Comparison of ENCODE assay signal across 19 cellular contexts in the genomic region with DNA sequence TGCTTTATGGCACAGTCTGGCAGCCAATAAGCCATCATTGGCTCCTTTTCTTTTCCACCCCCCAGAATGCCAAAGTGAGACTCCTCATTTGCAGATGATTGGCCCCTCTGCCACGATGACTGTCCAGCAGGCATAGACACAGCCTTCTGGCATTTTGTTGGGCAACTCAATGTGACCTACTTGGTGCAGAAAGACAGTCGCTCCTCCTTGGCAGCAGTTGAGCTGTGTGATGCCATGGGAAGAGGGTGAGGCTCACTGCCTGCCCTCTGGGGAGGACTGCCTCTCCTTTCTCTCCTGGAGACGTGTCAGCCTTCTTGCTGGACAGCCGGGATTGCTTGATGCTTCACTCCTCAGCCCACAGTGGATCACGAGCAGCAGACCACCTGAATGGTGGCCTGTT.
"Had no signal": no experiment of that assay in that cellular context is flagged by ENCODE, and none has a peak within 500 bp of the region (broad histone marks: within the 10 kb centered on the region; RNA-seq: fewer than 3 reads in every experiment).

No MANE protein-coding gene starts in this region.

- H3K4me2 ChIP-seq: SK-N-SH had no signal

- H3K27me3 ChIP-seq: MG63 had no signal

- H3K9ac ChIP-seq: SK-N-SH had no signal

- DNase-seq: KBM-7, MG63, NCI-H1092, NCI-H1105 treated with DMSO at 0.1 percent for 48 hours, NCI-H1436, NCI-H187, NCI-H2029, NCI-H2081 treated with DMSO at 0.1 percent for 48 hours, NCI-H2171, NCI-H226, NCI-H446, NCI-H510A, NCI-H524 treated with DMSO at 0.1 percent for 48 hours, NCI-H69, NCI-H774, RPMI8226, SHP77, SK-N-SH, SW 1271 had no signal

- H3K36me3 ChIP-seq: MG63 had no signal

- H3K9me3 ChIP-seq: MG63, SK-N-SH had no signal

- H3K4me3 ChIP-seq: MG63 had no signal
